ENCODE assay signal across 8 cellular contexts in the genomic region with DNA sequence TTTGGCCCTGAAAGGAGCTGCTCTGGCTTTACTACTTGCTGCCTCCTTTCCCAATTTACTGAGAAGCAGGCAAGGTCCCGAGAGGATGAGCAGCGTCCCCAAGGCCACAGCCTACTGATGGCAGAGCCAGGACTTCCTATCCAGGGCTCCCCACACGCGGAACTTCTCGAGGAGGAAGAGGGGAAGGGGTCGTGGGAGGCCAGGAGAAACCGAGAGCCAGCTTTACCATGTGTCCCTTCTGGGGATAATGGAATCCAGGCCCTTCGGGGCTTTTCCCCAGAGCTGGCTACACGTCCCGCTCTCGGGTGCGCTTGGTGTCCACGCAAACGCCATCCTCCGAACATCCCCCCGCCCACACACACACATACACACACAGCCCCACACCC. TPM values are rescaled to one million over a fixed set of nuclear protein-coding genes. Genes with fewer than 3 reads are reported as not detected.
DNase-seq lines count a peak whose midpoint lies in the region; ATAC-seq and TF ChIP-seq lines count a peak whose summit lies in the region.

No MANE protein-coding gene starts in this region.

- H3K4me3 Mint-ChIP-seq in H9 (peak overlapping the region; percentile 84 to 91), activated B cell treated with CpG ODN at 0.5 μM for 24 hours (peak overlapping the region; percentile 74)

- H3K9me3 Mint-ChIP-seq in H9: peaks cover 0 to 3% of the 10 kb centered on the region in 2 experiments; a peak in 2 of 5 replicates
- H3K9me3 Mint-ChIP-seq in activated B cell treated with CpG ODN at 0.5 μM for 24 hours: no peaks in the 10 kb centered on the region
- no peaks in the 10 kb centered on the region for H3K9me3 Mint-ChIP-seq in activated naive CD4-positive, alpha-beta T cell treated with anti-CD3 and anti-CD28 coated beads, Interleukin-2, amount 50 U/mL, for 72 hours

- ATAC-seq in activated B cell treated with CpG ODN at 0.5 μM for 24 hours (ENCODE audit: low read depth): no peak
- ATAC-seq in right cardiac atrium: peak; percentile 0 to 2
- ATAC-seq in HG03045 (IDR thresholded peaks at IDR 0.05; ENCODE audit: unreplicated experiment): no peak
- ATAC-seq in activated naive CD4-positive, alpha-beta T cell treated with anti-CD3 and anti-CD28 coated beads, Interleukin-2, amount 50 U/mL, for 72 hours: no peak

- H3K4me3 ChIP-seq in right cardiac atrium (ENCODE audit: low read length) (peak overlapping the region; percentile 64), skeletal muscle tissue (ENCODE audit: low read length in 3 of 3) (peak overlapping the region; percentile 84 to 91 (median 86))

- H3K36me3 Mint-ChIP-seq in H9 (ENCODE audit: insufficient read depth in 1 of 3, low read depth in 3 of 3) (peaks cover 0 to 4% (median under 1%) of the 10 kb centered on the region in 3 experiments; a peak in 4 of 7 replicates), activated B cell treated with CpG ODN at 0.5 μM for 24 hours (ENCODE audit: low read depth) (no peaks in the 10 kb centered on the region)
- H3K36me3 Mint-ChIP-seq in activated naive CD4-positive, alpha-beta T cell treated with anti-CD3 and anti-CD28 coated beads, Interleukin-2, amount 50 U/mL, for 72 hours: peaks cover 0 to 5% of the 10 kb centered on the region in 2 donors

- H4K20me1 ChIP-seq in H9 (ENCODE audit: control insufficient read depth, insufficient read depth, insufficient read length): no peaks in the 10 kb centered on the region

- no peak overlapping the region for H2BK5ac ChIP-seq in H9 (ENCODE audit: insufficient read length, low read length)

- H3K9ac ChIP-seq in H9 (ENCODE audit: extremely low read depth, insufficient read length, low read length) (peak overlapping the region; percentile 82), skeletal muscle tissue (ENCODE audit: low read depth in 1 of 3, low read length in 3 of 3) (peak overlapping the region; percentile 82 to 98 (median 95))

- H3K4me2 ChIP-seq in H9 (ENCODE audit: insufficient read depth, insufficient read length, low read length): peak overlapping the region; percentile 90

- H3K14ac ChIP-seq in H9 (ENCODE audit: insufficient read depth, low read length): peak overlapping the region; percentile 99

- H2BK15ac ChIP-seq in H9 (ENCODE audit: low read depth, low read length): peak overlapping the region; percentile 42; the same call in 1 of the 2 replicates

- H3K9me3 ChIP-seq in H9 (ENCODE audit: control insufficient read depth, low read depth, low read length) (no peaks in the 10 kb centered on the region), right cardiac atrium (ENCODE audit: control insufficient read depth, low read length) (no peaks in the 10 kb centered on the region), skeletal muscle tissue (ENCODE audit: control insufficient read depth in 3 of 3, low read length in 3 of 3) (no peaks in the 10 kb centered on the region)

- peak overlapping the region; percentile 91; the same call in 1 of the 2 replicates for H3K4ac ChIP-seq in H9 (ENCODE audit: low read depth, low read length)

- H3K27ac Mint-ChIP-seq in H9 (peak overlapping the region in 1 of 3 experiments; percentile 93; a peak in 3 of 7 replicates), activated B cell treated with CpG ODN at 0.5 μM for 24 hours (no peak overlapping the region)
- H3K27ac Mint-ChIP-seq in activated naive CD4-positive, alpha-beta T cell treated with anti-CD3 and anti-CD28 coated beads, Interleukin-2, amount 50 U/mL, for 72 hours: no peak overlapping the region

- WGBS in H9 (ENCODE audit: extremely low coverage, insufficient read length, low lambda C conversion rate): no CpG with 5 or more reads among the region's 16 CpGs
- 2% methylated on average over 16 of the region's 16 CpGs for WGBS in right cardiac atrium

- peaks cover 0 to 4% (median under 1%) of the 10 kb centered on the region in 3 donors for H3K36me3 ChIP-seq in skeletal muscle tissue (ENCODE audit: control insufficient read depth in 3 of 3, insufficient read depth in 3 of 3, low read length in 3 of 3)

- H2BK20ac ChIP-seq in H9 (ENCODE audit: low read depth, low read length, poor library complexity, severe bottlenecking): no peak overlapping the region

- H3K27ac ChIP-seq in H9 (ENCODE audit: insufficient read length, low read depth, low read length): no peak overlapping the region
- peak overlapping the region; percentile 61 for H3K27ac ChIP-seq in right cardiac atrium (ENCODE audit: low read length)
- peak overlapping the region; percentile 95 for H3K27ac ChIP-seq in skeletal muscle tissue (ENCODE audit: low read depth, low read length)

- peak overlapping the region; percentile 93 for H4K5ac ChIP-seq in H9 (ENCODE audit: insufficient read length, low read depth, low read length)

- H3K23me2 ChIP-seq in H9 (ENCODE audit: insufficient read length, low read depth, low read length, poor library complexity, severe bottlenecking): peaks cover 27% of the 10 kb centered on the region

- H2AFZ ChIP-seq in H9 (ENCODE audit: low read length): peak overlapping the region; percentile 24

- H2BK120ac ChIP-seq in H9 (ENCODE audit: low read depth, low read length, poor library complexity, severe bottlenecking): peak overlapping the region; percentile 24

- peaks cover 31 to 32% of the 10 kb centered on the region in 2 experiments for H3K4me1 Mint-ChIP-seq in H9
- H3K4me1 Mint-ChIP-seq in activated B cell treated with CpG ODN at 0.5 μM for 24 hours: peaks cover 26% of the 10 kb centered on the region

- H3K79me1 ChIP-seq in H9 (ENCODE audit: insufficient read depth, low read depth, low read length, poor library complexity, severe bottlenecking): no peaks in the 10 kb centered on the region

- no peak for TF ChIP-seq CTCF in H9 (conservative IDR thresholded peaks at IDR 0.05)
- no peak for TF ChIP-seq CTCF in activated B cell treated with CpG ODN at 0.5 μM for 24 hours (IDR thresholded peaks at IDR 0.05)

- H2BK12ac ChIP-seq in H9 (ENCODE audit: insufficient read length, low read depth, low read length): peak overlapping the region; percentile 90

- no peak overlapping the region for H4K8ac ChIP-seq in H9 (replicated peaks; ENCODE audit: insufficient read length, low read depth, low read length)

- no peak overlapping the region for H3K23ac ChIP-seq in H9 (ENCODE audit: insufficient read length, low read depth, low read length)

- H3T11ph ChIP-seq in H9 (ENCODE audit: low read length): peak overlapping the region; percentile 83

- H3K27me3 Mint-ChIP-seq in H9 (ENCODE audit: low read depth): peaks cover 35% of the 10 kb centered on the region
- peaks cover 56% of the 10 kb centered on the region for H3K27me3 Mint-ChIP-seq in activated B cell treated with CpG ODN at 0.5 μM for 24 hours

- H4K91ac ChIP-seq in H9 (ENCODE audit: insufficient read length, low read depth, low read length): peak overlapping the region; percentile 98

- POLR2A ChIA-PET in activated B cell treated with CpG ODN at 0.5 μM for 24 hours (lab: Charles Lee): interaction anchor here (0.6 kb wide), 1 partner anchor 11 kb away, joined by 3 read pairs; no protein-coding TSS in a partner anchor

- H2AK5ac ChIP-seq in H9 (ENCODE audit: insufficient read length, low read length): no peak overlapping the region

- no peaks in the 10 kb centered on the region; the same call in 1 of the 2 replicates for H3K79me2 ChIP-seq in H9 (ENCODE audit: insufficient read depth, low read length)

- peak; percentile 38 for DNase-seq in H9
- no peak for DNase-seq in activated B cell treated with CpG ODN at 0.5 μM for 24 hours
- no peak for DNase-seq in right cardiac atrium
- no peak for DNase-seq in NOMO-1 treated with dmso at 0.1 percent for 144 hours (lab: John Stamatoyannopoulos, UW; ENCODE audit: unreplicated experiment)
- no peak for DNase-seq in NCI-H69 (lab: John Stamatoyannopoulos, UW)
- no peak for DNase-seq in activated naive CD4-positive, alpha-beta T cell treated with anti-CD3 and anti-CD28 coated beads, Interleukin-2, amount 50 U/mL, for 72 hours (ENCODE audit: low spot score in 2 of 2)

- CTCF ChIA-PET in activated B cell treated with CpG ODN at 0.5 μM for 24 hours (lab: Charles Lee): no interaction called here

- peaks cover 11% of the 10 kb centered on the region; the same call in 1 of the 2 replicates for H3K27me3 ChIP-seq in H9 (ENCODE audit: insufficient read depth, low read length)
- no peaks in the 10 kb centered on the region for H3K27me3 ChIP-seq in right cardiac atrium (ENCODE audit: control insufficient read depth, insufficient read depth)
- H3K27me3 ChIP-seq in skeletal muscle tissue (ENCODE audit: control insufficient read depth in 3 of 3, insufficient read depth in 3 of 3, low read length in 3 of 3): no peaks in the 10 kb centered on the region

- H3K18ac ChIP-seq in H9 (ENCODE audit: insufficient read length, low read depth, low read length): peak overlapping the region; percentile 96

- no peak overlapping the region for H3K56ac ChIP-seq in H9 (ENCODE audit: insufficient read length, low read depth, low read length)

- H3K4me1 ChIP-seq in H9 (ENCODE audit: insufficient read depth, low read length) (peaks cover 3% of the 10 kb centered on the region; the same call in 1 of the 2 replicates), right cardiac atrium (ENCODE audit: control insufficient read depth, insufficient read depth, low read length) (no peaks in the 10 kb centered on the region), skeletal muscle tissue (ENCODE audit: control insufficient read depth in 3 of 3, insufficient read depth in 3 of 3, low read length in 3 of 3) (peaks cover 9 to 30% (median 20%) of the 10 kb centered on the region in 3 donors)

- intact Hi-C loops in activated B cell treated with CpG ODN at 0.5 μM for 24 hours (cut with micrococcal nuclease) (loop anchor here (5.0 to 10.0 kb wide), 2 partner anchors 109 to 371 kb away; a partner anchor contains a TSS), right cardiac atrium (cut with DNase I) (no loop called here)

RNA-seq across cellular contexts. Expression of a gene that starts 4.3 kb away (rescaled TPM):
- total RNA-seq in H9 (2021) (57.1 and 59.1 TPM in 2 replicates), activated B cell treated with CpG ODN at 0.5 μM for 24 hours (not detected in 2 replicates), right cardiac atrium (100 to 1,000 TPM in 1 of 4 donors, 10 to 100 TPM in 3; 23.8 to 112 (median 36.2) TPM), skeletal muscle tissue (34.4 TPM)
- polyA plus RNA-seq in right cardiac atrium: 275 TPM
- total RNA-seq in activated naive CD4-positive, alpha-beta T cell treated with anti-CD3 and anti-CD28 coated beads, Interleukin-2, amount 50 U/mL, for 72 hours: not detected

Comparison
In these comparisons a context has a peak if more than half of its experiments do, and no peak if none do; other contexts are left out.
1. ATAC-seq: peak in right cardiac atrium (2 of 2); none in activated B cell treated with CpG ODN at 0.5 μM for 24 hours (single experiment), HG03045 (single experiment) and activated naive CD4-positive, alpha-beta T cell treated with anti-CD3 and anti-CD28 coated beads, Interleukin-2, amount 50 U/mL, for 72 hours (0 of 2).
2. RNA of a gene that starts 4.3 kb away (total RNA-seq): 57.1 to 59.1 TPM in H9, 23.8 to 112 TPM in right cardiac atrium and 34.4 TPM in skeletal muscle tissue (single experiment); not detected in activated naive CD4-positive, alpha-beta T cell treated with anti-CD3 and anti-CD28 coated beads, Interleukin-2, amount 50 U/mL, for 72 hours and not detected in activated B cell treated with CpG ODN at 0.5 μM for 24 hours; every median in the first group is over 10 times any median in the second.